In genomic region chr4:104860227-104861123, GRCh38 we compare ENCODE assay signal across 8 cellular contexts.
DNase-seq lines count a peak whose midpoint lies in the region; ATAC-seq lines count a peak whose summit lies in the region.

No MANE protein-coding gene starts in this region.

- DNase-seq in AG08395 (ENCODE audit: low spot score), result peak; percentile 53
- DNase-seq in NCI-H1694 treated with DMSO at 0.1 percent for 48 hours (lab: John Stamatoyannopoulos, UW), result peak; percentile 84
- DNase-seq in T-helper 1 cell, result peak in 3 of 5 donors; percentile 13 to 61 (median 18)
- peak; percentile 76 for DNase-seq in cerebellar cortex (ENCODE audit: low spot score)
- DNase-seq in left kidney (ENCODE audit: low read depth, low spot score), result peak; percentile 85
- peak; percentile 11 to 33 (median 21) for DNase-seq in stimulated activated CD4-positive, alpha-beta T cell treated with anti-CD3 and anti-CD28 coated beads, TNF-alpha, amount 100 ng/mL, for 24 hours (ENCODE audit: low read depth in 3 of 3)

- ATAC-seq in GM18508 (IDR thresholded peaks at IDR 0.05; ENCODE audit: insufficient read depth, unreplicated experiment) (peak; percentile 71), HG02981 (IDR thresholded peaks at IDR 0.05; ENCODE audit: unreplicated experiment) (peak; percentile 83)

Comparison
In these comparisons a context has a peak if more than half of its experiments do, and no peak if none do; other contexts are left out.
1. Peak in every context shown above with its lines: DNase-seq and ATAC-seq.
2. DNase-seq: peak in every context shown above with its lines; median percentile 85 in left kidney; 84 in NCI-H1694 treated with DMSO at 0.1 percent for 48 hours; 76 in cerebellar cortex; 53 in AG08395; 21 in stimulated activated CD4-positive, alpha-beta T cell treated with anti-CD3 and anti-CD28 coated beads, TNF-alpha, amount 100 ng/mL, for 24 hours; 18 in T-helper 1 cell.